Comparison of ENCODE assay signal across 1 cellular context in genomic region chrX:81201692-81202412, GRCh38.
TF ChIP-seq lines count a peak whose summit lies in the region.

A gene with protein sequence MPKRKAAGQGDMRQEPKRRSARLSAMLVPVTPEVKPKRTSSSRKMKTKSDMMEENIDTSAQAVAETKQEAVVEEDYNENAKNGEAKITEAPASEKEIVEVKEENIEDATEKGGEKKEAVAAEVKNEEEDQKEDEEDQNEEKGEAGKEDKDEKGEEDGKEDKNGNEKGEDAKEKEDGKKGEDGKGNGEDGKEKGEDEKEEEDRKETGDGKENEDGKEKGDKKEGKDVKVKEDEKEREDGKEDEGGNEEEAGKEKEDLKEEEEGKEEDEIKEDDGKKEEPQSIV (minus strand): TSS chrX:81201913. CDS start chrX:81121549, 80,364 bp downstream.
Gene SH3BGRL, plus strand, starts transcription at chrX:81202102. Its CDS starts 99 bp downstream, at chrX:81202201.

TF ChIP-seq in K562, 482 proteins besides CTCF, POLR2A, EP300 and RAD21 (continued from another document):
- TF ChIP-seq ZNF407 (IDR thresholded peaks at IDR 0.05; ENCODE audit: low read depth) (no peak), ZZZ3 (IDR thresholded peaks at IDR 0.05) (no peak), GATA2 (CRISPR knock-in tag; IDR thresholded peaks at IDR 0.05) (no peak), RBM22 (IDR thresholded peaks at IDR 0.05; ENCODE audit: low read depth, low read length, poor library complexity, severe bottlenecking) (no peak), MCM5 (IDR thresholded peaks at IDR 0.05; ENCODE audit: low read depth) (no peak), MED1 (CRISPR knock-in tag; IDR thresholded peaks at IDR 0.05; ENCODE audit: borderline replicate concordance) (no peak), TAF1 (IDR thresholded peaks at IDR 0.05; ENCODE audit: control insufficient read depth, extremely low read depth, insufficient read depth, low read length, severe bottlenecking) (peak; percentile 12), YY1 (IDR thresholded peaks at IDR 0.05; ENCODE audit: borderline replicate concordance in 1 of 3, control insufficient read depth in 1 of 3, extremely low read depth in 1 of 3, insufficient read depth in 3 of 3, insufficient read length in 1 of 3, insufficient replicate concordance in 2 of 3, low read depth in 1 of 3, low read length in 2 of 3) (peak in 1 of 3 experiments; percentile 59), HDAC2 (IDR thresholded peaks at IDR 0.05) (no peak), ZNF121 (CRISPR knock-in tag; conservative IDR thresholded peaks at IDR 0.05) (no peak), ADNP (tag; IDR thresholded peaks at IDR 0.05) (no peak), RBM39 (optimal IDR thresholded peaks at IDR 0.05; ENCODE audit: low read depth, low read length) (no peak), NFRKB (IDR thresholded peaks at IDR 0.05; ENCODE audit: low read depth) (0 out of 2 replicates have a peak, but pooled peaks have one; percentile 25), PPARD (CRISPR knock-in tag; IDR thresholded peaks at IDR 0.05) (no peak), BHLHE40 (IDR thresholded peaks at IDR 0.05; ENCODE audit: low read length) (no peak)
- TF ChIP-seq, protein P1, sequence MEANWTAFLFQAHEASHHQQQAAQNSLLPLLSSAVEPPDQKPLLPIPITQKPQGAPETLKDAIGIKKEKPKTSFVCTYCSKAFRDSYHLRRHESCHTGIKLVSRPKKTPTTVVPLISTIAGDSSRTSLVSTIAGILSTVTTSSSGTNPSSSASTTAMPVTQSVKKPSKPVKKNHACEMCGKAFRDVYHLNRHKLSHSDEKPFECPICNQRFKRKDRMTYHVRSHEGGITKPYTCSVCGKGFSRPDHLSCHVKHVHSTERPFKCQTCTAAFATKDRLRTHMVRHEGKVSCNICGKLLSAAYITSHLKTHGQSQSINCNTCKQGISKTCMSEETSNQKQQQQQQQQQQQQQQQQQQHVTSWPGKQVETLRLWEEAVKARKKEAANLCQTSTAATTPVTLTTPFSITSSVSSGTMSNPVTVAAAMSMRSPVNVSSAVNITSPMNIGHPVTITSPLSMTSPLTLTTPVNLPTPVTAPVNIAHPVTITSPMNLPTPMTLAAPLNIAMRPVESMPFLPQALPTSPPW (CRISPR knock-in tag; IDR thresholded peaks at IDR 0.05) = peak; percentile 44; the same call in 1 of the 2 replicates
- TF ChIP-seq, protein P2, sequence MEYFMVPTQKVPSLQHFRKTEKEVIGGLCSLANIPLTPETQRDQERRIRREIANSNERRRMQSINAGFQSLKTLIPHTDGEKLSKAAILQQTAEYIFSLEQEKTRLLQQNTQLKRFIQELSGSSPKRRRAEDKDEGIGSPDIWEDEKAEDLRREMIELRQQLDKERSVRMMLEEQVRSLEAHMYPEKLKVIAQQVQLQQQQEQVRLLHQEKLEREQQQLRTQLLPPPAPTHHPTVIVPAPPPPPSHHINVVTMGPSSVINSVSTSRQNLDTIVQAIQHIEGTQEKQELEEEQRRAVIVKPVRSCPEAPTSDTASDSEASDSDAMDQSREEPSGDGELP (CRISPR knock-in tag; IDR thresholded peaks at IDR 0.05; ENCODE audit: borderline replicate concordance) = peak; percentile 29; the same call in 1 of the 2 replicates
